In genomic region chr1:16118706-16119105, GRCh38 we compare ENCODE assay signal across 1 cellular context.
TF ChIP-seq lines count a peak whose summit lies in the region.

No MANE protein-coding gene starts in this region.

TF ChIP-seq in HepG2, 621 proteins besides CTCF, POLR2A, EP300 and RAD21:
- TF ChIP-seq ZNF431 (CRISPR knock-in tag; IDR thresholded peaks at IDR 0.05; ENCODE audit: borderline replicate concordance, low read depth) (no peak), ZFP36 (IDR thresholded peaks at IDR 0.05; ENCODE audit: borderline replicate concordance, low read depth, low read length, partially characterized antibody) (no peak), HIC2 (CRISPR knock-in tag; IDR thresholded peaks at IDR 0.05; ENCODE audit: low read depth) (no peak), ZZZ3 (CRISPR knock-in tag; IDR thresholded peaks at IDR 0.05; ENCODE audit: borderline replicate concordance) (no peak), REST (IDR thresholded peaks at IDR 0.05; ENCODE audit: borderline replicate concordance in 1 of 2, low read depth in 1 of 2, low read length in 2 of 2) (no peak), PHF21A (CRISPR knock-in tag; IDR thresholded peaks at IDR 0.05) (no peak), CEBPG (CRISPR knock-in tag; IDR thresholded peaks at IDR 0.05) (no peak), ZNF446 (CRISPR knock-in tag; IDR thresholded peaks at IDR 0.05) (no peak), PHF8 (CRISPR knock-in tag; IDR thresholded peaks at IDR 0.05) (no peak), ZNF614 (CRISPR knock-in tag; IDR thresholded peaks at IDR 0.05; ENCODE audit: borderline replicate concordance) (no peak)
TF ChIP-seq in HepG2: peak in this region for 0.
